ENCODE assay signal across 13 cellular contexts in the genomic region with DNA sequence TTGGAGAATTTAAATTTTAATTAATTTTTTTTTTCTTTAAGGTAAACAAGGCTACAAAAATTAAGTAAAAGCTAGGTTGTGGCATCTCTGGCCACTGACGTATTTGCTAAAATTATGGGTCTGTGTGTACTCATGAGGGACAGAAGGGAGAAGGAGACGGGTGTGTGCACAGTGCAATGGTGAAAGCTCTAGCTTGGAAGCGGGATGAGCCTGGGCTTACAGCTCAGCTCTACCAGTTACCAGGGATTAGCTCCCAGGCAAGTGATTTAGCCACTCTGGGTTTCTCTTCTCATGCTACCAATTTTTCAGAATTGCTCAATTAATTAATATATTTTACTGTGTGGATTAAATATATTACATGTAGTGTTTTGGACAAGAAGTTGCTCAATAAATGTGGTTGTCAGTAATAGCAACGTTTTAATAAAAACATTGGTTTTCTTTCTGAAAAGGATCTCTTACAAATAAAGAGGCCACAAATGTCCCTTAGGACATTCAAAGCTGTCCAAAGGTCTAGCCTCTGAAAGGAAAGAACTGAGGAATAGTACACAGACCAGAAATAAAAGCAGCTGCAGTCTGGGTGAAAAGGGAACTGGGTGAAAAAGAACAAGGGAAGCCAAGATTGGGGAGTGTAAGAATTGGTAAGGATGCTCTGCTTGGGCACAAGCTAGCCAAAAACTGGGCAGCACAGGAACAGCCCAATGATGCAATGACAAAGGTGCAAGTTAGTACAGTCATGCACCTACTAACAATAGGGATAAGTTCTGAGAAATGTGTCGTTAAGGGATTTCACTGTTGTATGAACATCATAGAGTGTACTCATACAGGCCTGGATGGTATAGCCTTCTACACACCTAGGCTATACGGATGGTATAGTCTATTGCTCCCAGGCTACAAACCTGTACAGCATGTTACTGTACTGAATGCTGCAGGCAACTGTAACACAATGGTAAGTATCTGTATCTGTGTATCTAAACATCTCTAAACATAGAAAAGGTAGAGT.
"Had no signal": no experiment of that assay in that cellular context is flagged by ENCODE, and none has a peak within 500 bp of the region (broad histone marks: within the 10 kb centered on the region; RNA-seq: fewer than 3 reads in every experiment).

No MANE protein-coding gene starts in this region.

- H3K9me3 Mint-ChIP-seq: activated CD8-positive, alpha-beta T cell treated with anti-CD3 and anti-CD28 coated beads for 36 hours; central memory CD8-positive, alpha-beta T cell; effector memory CD8-positive, alpha-beta T cell; natural killer cell; T-helper 2 cell treated with Interferon-gamma antibody and Interleukin-4, amounts not matched to agents 5 μg/mL and 100 μg/mL, for 36 hours had no signal

- ATAC-seq: activated CD4-positive, alpha-beta T cell treated with anti-CD3 and anti-CD28 coated beads for 36 hours; activated CD8-positive, alpha-beta T cell treated with anti-CD3 and anti-CD28 coated beads for 36 hours; effector memory CD8-positive, alpha-beta T cell; left colon; natural killer cell had no signal

- H3K36me3 ChIP-seq: uterus had no signal

- H3K36me3 Mint-ChIP-seq: natural killer cell had no signal

- H3K27ac ChIP-seq: ascending aorta, stomach, uterus had no signal

- H3K4me3 ChIP-seq: ascending aorta, stomach, uterus had no signal

- H3K4me3 Mint-ChIP-seq: activated CD4-positive, alpha-beta T cell treated with anti-CD3 and anti-CD28 coated beads for 36 hours; activated CD8-positive, alpha-beta T cell treated with anti-CD3 and anti-CD28 coated beads for 36 hours; central memory CD8-positive, alpha-beta T cell; effector memory CD8-positive, alpha-beta T cell; natural killer cell; T-helper 2 cell treated with Interferon-gamma antibody and Interleukin-4, amounts not matched to agents 5 μg/mL and 100 μg/mL, for 36 hours had no signal

- H3K9me3 ChIP-seq: ascending aorta, stomach, uterus had no signal

- H3K4me1 Mint-ChIP-seq: activated CD4-positive, alpha-beta T cell treated with anti-CD3 and anti-CD28 coated beads for 36 hours; central memory CD8-positive, alpha-beta T cell; natural killer cell had no signal

- H3K4me1 ChIP-seq: uterus had no signal

- DNase-seq: activated CD4-positive, alpha-beta T cell treated with anti-CD3 and anti-CD28 coated beads for 36 hours; activated CD8-positive, alpha-beta memory T cell treated with anti-CD3 and anti-CD28 coated beads, Interleukin-2, amount 50 U/mL, for 4 hours; activated CD8-positive, alpha-beta T cell treated with anti-CD3 and anti-CD28 coated beads for 36 hours; effector memory CD8-positive, alpha-beta T cell; left colon; natural killer cell; stimulated activated CD4-positive, alpha-beta T cell treated with anti-CD3 and anti-CD28 coated beads, Interleukin-4, amount 100 ng/mL, for 4 hours; stomach; SW 1271; uterus had no signal

- H3K27me3 ChIP-seq: ascending aorta, stomach, uterus had no signal

- H3K27me3 Mint-ChIP-seq: activated CD4-positive, alpha-beta T cell treated with anti-CD3 and anti-CD28 coated beads for 36 hours; activated CD8-positive, alpha-beta T cell treated with anti-CD3 and anti-CD28 coated beads for 36 hours had no signal

- H3K27ac Mint-ChIP-seq: activated CD4-positive, alpha-beta T cell treated with anti-CD3 and anti-CD28 coated beads for 36 hours; activated CD8-positive, alpha-beta T cell treated with anti-CD3 and anti-CD28 coated beads for 36 hours; effector memory CD8-positive, alpha-beta T cell; natural killer cell; T-helper 2 cell treated with Interferon-gamma antibody and Interleukin-4, amounts not matched to agents 5 μg/mL and 100 μg/mL, for 36 hours had no signal
